In genomic region chr4:109166586-109166985, GRCh38 we compare ENCODE assay signal across 16 cellular contexts.
A peak's percentile ranks its signal among the peaks of the same experiment; 100 is the strongest.
DNase-seq lines count a peak whose midpoint lies in the region; TF ChIP-seq lines count a peak whose summit lies in the region.
"Had no signal": no experiment of that assay in that cellular context is flagged by ENCODE, and none has a peak within 500 bp of the region (broad histone marks: within the 10 kb centered on the region; RNA-seq: fewer than 3 reads in every experiment).

No MANE protein-coding gene starts in this region.

- no peak for TF ChIP-seq CTCF in neural cell (IDR thresholded peaks at IDR 0.05; ENCODE audit: poor library complexity, severe bottlenecking)

- H3K9me2 ChIP-seq in neural cell (ENCODE audit: insufficient read depth, low read length) = no peaks in the 10 kb centered on the region

- H3K79me2 ChIP-seq in neural cell (replicated peaks; ENCODE audit: insufficient read depth, low read length) = no peaks in the 10 kb centered on the region

- H4K20me1 ChIP-seq in neural cell (ENCODE audit: insufficient read depth) = no peaks in the 10 kb centered on the region
- H4K20me1 ChIP-seq: BLaER1 had no signal

- peak; percentile 46 for DNase-seq in NCI-H446 treated with DMSO at 0.1 percent for 48 hours (lab: John Stamatoyannopoulos, UW)
- peak; percentile 52 for DNase-seq in foreskin melanocyte
- no peak for DNase-seq in DMS 273 (lab: John Stamatoyannopoulos, UW; ENCODE audit: unreplicated experiment)
- DNase-seq in NCI-H748 treated with DMSO at 0.1 percent for 48 hours (lab: John Stamatoyannopoulos, UW) = no peak
- DNase-seq in effector CD4-positive, alpha-beta T cell = no peak
- DNase-seq: CD4-positive, CD25-positive, alpha-beta regulatory T cell; CD8-positive, alpha-beta memory T cell; DMS53; DMS79 treated with DMSO at 0.1 percent for 48 hours; GF-D8; GOT3; HFFc6 had no signal

- H3K4me3 ChIP-seq in neural cell (ENCODE audit: low read length) = no peak overlapping the region
- H3K4me3 ChIP-seq: BLaER1, HAP-1 had no signal

- no peak for TF ChIP-seq EP300 in neural cell (conservative IDR thresholded peaks at IDR 0.05; ENCODE audit: poor library complexity, severe bottlenecking)

- no peak overlapping the region for H3K4me2 ChIP-seq in neural cell (ENCODE audit: low read length)
- H3K4me2 ChIP-seq: BLaER1 had no signal

- no peak overlapping the region for H3K9ac ChIP-seq in neural cell (ENCODE audit: low read length)
- H3K9ac ChIP-seq: BLaER1 had no signal

- H2AFZ ChIP-seq in neural cell (ENCODE audit: low read depth, low read length) = no peak overlapping the region

- no peaks in the 10 kb centered on the region for H3K36me3 ChIP-seq in neural cell (ENCODE audit: insufficient read depth, low read length)
- H3K36me3 ChIP-seq: BLaER1, HAP-1 had no signal

- H3K27me3 ChIP-seq in neural cell (ENCODE audit: insufficient read depth, low read depth, low read length) = no peaks in the 10 kb centered on the region
- H3K27me3 ChIP-seq: BLaER1 had no signal

- TF ChIP-seq RAD21 in neural cell (conservative IDR thresholded peaks at IDR 0.05) = no peak

- no peaks in the 10 kb centered on the region for H3K9me3 ChIP-seq in neural cell (ENCODE audit: low read length)
- H3K9me3 ChIP-seq: BLaER1, HAP-1 had no signal

- H3K27ac ChIP-seq in neural cell (ENCODE audit: low read length) = peak overlapping the region; percentile 16
- H3K27ac ChIP-seq: BLaER1, C4-2B had no signal

- H3F3A ChIP-seq in neural cell (ENCODE audit: insufficient read depth, low read length, poor library complexity, severe bottlenecking) = no peaks in the 10 kb centered on the region

TF ChIP-seq in neural cell, 6 proteins besides CTCF, POLR2A, EP300 and RAD21:
- no peak for TF ChIP-seq MXI1 (conservative IDR thresholded peaks at IDR 0.05; ENCODE audit: poor library complexity, severe bottlenecking)
- no peak for TF ChIP-seq TAF1 (IDR thresholded peaks at IDR 0.05; ENCODE audit: low read depth)
- no peak for TF ChIP-seq POLR2AphosphoS5 (IDR thresholded peaks at IDR 0.05)

Comparison
In these comparisons a context has a peak if more than half of its experiments do, and no peak if none do; other contexts are left out.
1. DNase-seq: peak in NCI-H446 treated with DMSO at 0.1 percent for 48 hours (single experiment) and foreskin melanocyte (single experiment); none in DMS 273 (single experiment), NCI-H748 treated with DMSO at 0.1 percent for 48 hours (single experiment) and effector CD4-positive, alpha-beta T cell (single experiment).